In genomic region chr2:182477774-182478173, GRCh38 we compare ENCODE assay signal across 29 cellular contexts. TPM values are rescaled to one million over a fixed set of nuclear protein-coding genes. Genes with fewer than 3 reads are reported as not detected.
"Had no signal": no experiment of that assay in that cellular context is flagged by ENCODE, and none has a peak within 500 bp of the region (broad histone marks: within the 10 kb centered on the region; RNA-seq: fewer than 3 reads in every experiment).

No MANE protein-coding gene starts in this region.

- H2AFZ ChIP-seq: hepatocyte had no signal

- H3K4me1 ChIP-seq: adrenal gland, body of pancreas, esophagus muscularis mucosa, foreskin keratinocyte, gastroesophageal sphincter, heart right ventricle had no signal

- H3K4me3 ChIP-seq: adrenal gland, body of pancreas, esophagus muscularis mucosa, gastroesophageal sphincter, heart right ventricle, hepatocyte had no signal

- DNase-seq: activated CD4-positive, alpha-beta memory T cell treated with anti-CD3 and anti-CD28 coated beads, Interleukin-2, amount 10 ng/mL, durations not matched to agents 7 days and 5 days; activated CD4-positive, alpha-beta T cell treated with anti-CD3 and anti-CD28 coated beads for 1 hour; activated CD4-positive, alpha-beta T cell treated with anti-CD3 and anti-CD28 coated beads for 4 hours; activated CD4-positive, alpha-beta T cell treated with anti-CD3 and anti-CD28 coated beads, Interleukin-2, amount 10 ng/mL, durations not matched to agents 7 days and 5 days; activated CD4-positive, alpha-beta T cell treated with anti-CD3 and anti-CD28 coated beads, Interleukin-2, amount 50 U/mL, for 4 hours; activated effector memory CD4-positive, alpha-beta T cell treated with Interleukin-2 at 50 U/mL for 16 hours; activated gamma-delta T cell treated with Interleukin-2 at 50 U/mL for 16 hours; activated naive CD4-positive, alpha-beta T cell treated with Interleukin-2 at 50 U/mL for 16 hours; activated naive CD8-positive, alpha-beta T cell treated with anti-CD3 and anti-CD28 coated beads for 36 hours; activated naive CD8-positive, alpha-beta T cell treated with anti-CD3 and anti-CD28 coated beads, Interleukin-2, amount 50 U/mL, for 24 hours; activated T-cell treated with anti-CD3 and anti-CD28 coated beads, Interleukin-2, amount 50 U/mL, for 4 hours; adrenal gland; amygdala; aorta; body of pancreas; caudate nucleus; cortex of kidney; dermis blood vessel endothelial cell; effector CD4-positive, alpha-beta T cell; effector memory CD8-positive, alpha-beta T cell; erythroblast; foreskin keratinocyte; heart right ventricle; T-helper 2 cell had no signal

- FAIRE-seq: colon had no signal

- H3K79me2 ChIP-seq: hepatocyte had no signal

- H3K36me3 ChIP-seq: adrenal gland, esophagus muscularis mucosa, gastroesophageal sphincter, heart right ventricle had no signal

- H3K27ac ChIP-seq: adrenal gland, body of pancreas, esophagus muscularis mucosa, foreskin keratinocyte, gastroesophageal sphincter, heart right ventricle, hepatocyte had no signal

- H3K27me3 ChIP-seq: adrenal gland, body of pancreas, esophagus muscularis mucosa, gastroesophageal sphincter, heart right ventricle, hepatocyte had no signal

- H3K4me2 ChIP-seq: hepatocyte had no signal

- H3K9me3 ChIP-seq: adrenal gland, body of pancreas, esophagus muscularis mucosa, gastroesophageal sphincter had no signal

RNA-seq across cellular contexts. Expression of gene PDE1A, which starts 50.9 kb away (rescaled TPM):
- total RNA-seq: activated CD4-positive, alpha-beta memory T cell treated with anti-CD3 and anti-CD28 coated beads, Interleukin-2, amount 10 ng/mL, durations not matched to agents 7 days and 5 days; activated CD4-positive, alpha-beta T cell treated with anti-CD3 and anti-CD28 coated beads, Interleukin-2, amount 10 ng/mL, durations not matched to agents 7 days and 5 days; activated naive CD8-positive, alpha-beta T cell treated with anti-CD3 and anti-CD28 coated beads for 36 hours; activated T-cell treated with anti-CD3 and anti-CD28 coated beads, Interleukin-2, amount 50 U/mL, for 4 hours; activated T-helper 17 cell treated with anti-CD3 and anti-CD28 coated beads, Interleukin-2, amount 50 U/mL, for 72 hours had no signal
- polyA plus RNA-seq: foreskin keratinocyte had no signal
